ENCODE assay signal across 8 cellular contexts in genomic region chr2:234496835-234497591, GRCh38. TPM values are rescaled to one million over a fixed set of nuclear protein-coding genes. Genes with fewer than 3 reads are reported as not detected.
A peak's percentile ranks its signal among the peaks of the same experiment; 100 is the strongest.
DNase-seq lines count a peak whose midpoint lies in the region; ATAC-seq and TF ChIP-seq lines count a peak whose summit lies in the region.

Gene ARL4C (minus strand): TSS chr2:234497081. CDS start chr2:234496586, 495 bp downstream.

- H3K4me1 Mint-ChIP-seq in activated T-cell treated with anti-CD3 and anti-CD28 coated beads, Interleukin-2, amount 50 U/mL, for 72 hours (ENCODE audit: low read depth): peaks cover 43% of the 10 kb centered on the region

- H3K9ac ChIP-seq in mucosa of stomach (ENCODE audit: low read length): peak within 1 kb of the TSS; percentile 80

- peak in 1 of 2 donors; percentile 72 for TF ChIP-seq POLR2A in suprapubic skin (IDR thresholded peaks at IDR 0.05)

- H3K27me3 Mint-ChIP-seq in activated T-cell treated with anti-CD3 and anti-CD28 coated beads, Interleukin-2, amount 50 U/mL, for 72 hours (ENCODE audit: low read depth): no peaks in the 10 kb centered on the region

- H3K4me3 ChIP-seq in AG04450 (ENCODE audit: low read depth, low read length): peak within 1 kb of the TSS; percentile 73
- H3K4me3 ChIP-seq in mucosa of stomach (ENCODE audit: low read length): peak within 1 kb of the TSS; percentile 92
- H3K4me3 ChIP-seq in suprapubic skin: peak within 1 kb of the TSS; percentile 70

- CTCF ChIA-PET in AG04450 (lab: Charles Lee): interaction anchor here (0.8 to 4.1 kb wide), 5 partner anchors 44 to 620 kb away, joined by 3 to 26 read pairs (median 4); no protein-coding TSS in a partner anchor

- TF ChIP-seq EP300 in suprapubic skin (IDR thresholded peaks at IDR 0.05): no peak

- H3K9me3 Mint-ChIP-seq in activated T-cell treated with anti-CD3 and anti-CD28 coated beads, Interleukin-2, amount 50 U/mL, for 72 hours: no peaks in the 10 kb centered on the region

- H3K4me1 ChIP-seq in mucosa of stomach (ENCODE audit: control insufficient read depth, insufficient read depth, low read length): peaks cover 13% of the 10 kb centered on the region
- peaks cover 33% of the 10 kb centered on the region for H3K4me1 ChIP-seq in suprapubic skin

- H3K27ac ChIP-seq in AG04450 (ENCODE audit: low read depth, low read length) (peak within 1 kb of the TSS; percentile 70), suprapubic skin (peak within 1 kb of the TSS; percentile 93)

- H3K9me3 ChIP-seq in AG04450 (ENCODE audit: control insufficient read depth, insufficient read depth, low read length): no peaks in the 10 kb centered on the region
- H3K9me3 ChIP-seq in mucosa of stomach (ENCODE audit: control insufficient read depth, low read length): no peaks in the 10 kb centered on the region
- no peaks in the 10 kb centered on the region for H3K9me3 ChIP-seq in suprapubic skin

- POLR2A ChIA-PET in AG04450 (lab: Yijun Ruan, JAX): interaction anchor here (0.6 to 2.1 kb wide), 8 partner anchors 47 to 371 kb away, joined by 3 to 9 read pairs (median 4); no protein-coding TSS in a partner anchor

- DNase-seq in AG04450 (ENCODE audit: low read depth, low spot score): no peak
- DNase-seq in NCI-H82 treated with DMSO at 0.1 percent for 48 hours (lab: John Stamatoyannopoulos, UW; ENCODE audit: unreplicated experiment): peak; percentile 27
- peak; percentile 62 to 70 for DNase-seq in activated T-cell treated with anti-CD3 and anti-CD28 coated beads, Interleukin-2, amount 50 U/mL, for 72 hours
- peak in 1 of 2 donors; percentile 82 for DNase-seq in suprapubic skin (ENCODE audit: low spot score in 2 of 2)

- peak; percentile 51 for ATAC-seq in GM18868 (IDR thresholded peaks at IDR 0.05; ENCODE audit: unreplicated experiment)
- ATAC-seq in HG03103 (IDR thresholded peaks at IDR 0.05; ENCODE audit: low read depth, unreplicated experiment): peak; percentile 39
- ATAC-seq in activated T-cell treated with anti-CD3 and anti-CD28 coated beads, Interleukin-2, amount 50 U/mL, for 72 hours (replicated peaks in 1 of 2): peak; percentile 63 to 72
- ATAC-seq in esophagus mucosa: peak; percentile 66

- peaks cover 20 to 26% of the 10 kb centered on the region in 2 donors for H3K36me3 Mint-ChIP-seq in activated T-cell treated with anti-CD3 and anti-CD28 coated beads, Interleukin-2, amount 50 U/mL, for 72 hours (ENCODE audit: insufficient read depth in 2 of 2)

- H3K27me3 ChIP-seq in AG04450 (ENCODE audit: control insufficient read depth, insufficient read depth, low read length) (no peaks in the 10 kb centered on the region), mucosa of stomach (ENCODE audit: control insufficient read depth, insufficient read depth, low read length) (peaks cover 11% of the 10 kb centered on the region), suprapubic skin (no peaks in the 10 kb centered on the region)

- no CpG with 5 or more reads among the region's 100 CpGs for WGBS in suprapubic skin

- H3K36me3 ChIP-seq in mucosa of stomach (ENCODE audit: control insufficient read depth, insufficient read depth, low read length): no peaks in the 10 kb centered on the region
- no peaks in the 10 kb centered on the region for H3K36me3 ChIP-seq in suprapubic skin

- peak within 1 kb of the TSS; percentile 71 for H3K27ac Mint-ChIP-seq in activated T-cell treated with anti-CD3 and anti-CD28 coated beads, Interleukin-2, amount 50 U/mL, for 72 hours

- H3K4me3 Mint-ChIP-seq in activated T-cell treated with anti-CD3 and anti-CD28 coated beads, Interleukin-2, amount 50 U/mL, for 72 hours: peak within 1 kb of the TSS; percentile 96 to 98

- TF ChIP-seq CTCF in AG04450 (IDR thresholded peaks at IDR 0.05; ENCODE audit: low read depth, low read length) (0 out of 2 replicates have a peak, but pooled peaks have one; percentile 4), suprapubic skin (IDR thresholded peaks at IDR 0.05) (no peak)

RNA-seq across cellular contexts. Expression of gene ARL4C, which starts in this region (rescaled TPM):
- 13.0 and 15.0 TPM in 2 replicates for polyA plus RNA-seq in AG04450 (2011; rRNA removed)
- 10.4 and 10.5 TPM in 2 replicates for polyA minus RNA-seq in AG04450 (2011; rRNA and poly(A)+ RNA removed)
- 10 to 100 TPM; 52.9 to 53.7 TPM for total RNA-seq in activated T-cell treated with anti-CD3 and anti-CD28 coated beads, Interleukin-2, amount 50 U/mL, for 72 hours
- total RNA-seq in esophagus mucosa (15.5 TPM), suprapubic skin (10 to 100 TPM; 35.8 to 64.4 (median 45.7) TPM)
